9 cellular contexts compared by ENCODE assay signal in genomic region chr1:64539808-64540207, GRCh38.
DNase-seq lines count a peak whose midpoint lies in the region; ATAC-seq, FAIRE-seq and TF ChIP-seq lines count a peak whose summit lies in the region.
"Had no signal": no experiment of that assay in that cellular context is flagged by ENCODE, and none has a peak within 500 bp of the region (broad histone marks: within the 10 kb centered on the region; RNA-seq: fewer than 3 reads in every experiment).

No MANE protein-coding gene starts in this region.

- H3K79me2 ChIP-seq in astrocyte (ENCODE audit: insufficient read depth, low read length) (no peaks in the 10 kb centered on the region), smooth muscle cell (ENCODE audit: low read depth) (peaks cover 31% of the 10 kb centered on the region), MM.1S (ENCODE audit: low read length) (no peaks in the 10 kb centered on the region)

- no peaks in the 10 kb centered on the region for H3K27me3 ChIP-seq in astrocyte (ENCODE audit: insufficient read depth, low read length)
- H3K27me3 ChIP-seq in smooth muscle cell (ENCODE audit: low read depth): no peaks in the 10 kb centered on the region
- no peaks in the 10 kb centered on the region for H3K27me3 ChIP-seq in MM.1S (replicated peaks; ENCODE audit: insufficient read depth, low read length)
- H3K27me3 ChIP-seq: neutrophil had no signal

- peaks cover 32% of the 10 kb centered on the region for H3K4me1 Mint-ChIP-seq in astrocyte (ENCODE audit: low read depth, unreplicated experiment)

- H3F3A ChIP-seq in smooth muscle cell (ENCODE audit: low read depth) (no peaks in the 10 kb centered on the region), MM.1S (ENCODE audit: insufficient read depth, low read length) (no peaks in the 10 kb centered on the region)

- H3K4me2 ChIP-seq in astrocyte (ENCODE audit: low read length): peak overlapping the region; percentile 81
- H3K4me2 ChIP-seq in smooth muscle cell: peak overlapping the region; percentile 45
- no peak overlapping the region for H3K4me2 ChIP-seq in MM.1S (ENCODE audit: low read depth, low read length)

- no peaks in the 10 kb centered on the region for H3K36me3 Mint-ChIP-seq in astrocyte (ENCODE audit: low read depth, unreplicated experiment)

- FAIRE-seq in astrocyte (lab: Jason Lieb, UNC): no peak

- no peak for TF ChIP-seq EP300 in Ishikawa (IDR thresholded peaks at IDR 0.05; ENCODE audit: borderline replicate concordance)

- no peaks in the 10 kb centered on the region for H3K9me2 ChIP-seq in MM.1S (replicated peaks; ENCODE audit: insufficient read depth, low read length)

- no peak for ATAC-seq in GM19023 (IDR thresholded peaks at IDR 0.05; ENCODE audit: unreplicated experiment)
- no peak for ATAC-seq in HG03159 (IDR thresholded peaks at IDR 0.05; ENCODE audit: unreplicated experiment)

- TF ChIP-seq CTCF in astrocyte (IDR thresholded peaks at IDR 0.05; ENCODE audit: insufficient read depth, low read depth, low read length) (no peak), smooth muscle cell (IDR thresholded peaks at IDR 0.05; ENCODE audit: borderline replicate concordance, insufficient read depth, poor library complexity, severe bottlenecking) (no peak), MM.1S (IDR thresholded peaks at IDR 0.05; ENCODE audit: low read length) (no peak)

- TF ChIP-seq RAD21 in Ishikawa (IDR thresholded peaks at IDR 0.05; ENCODE audit: low read depth): no peak

- H3K9me3 ChIP-seq in astrocyte (ENCODE audit: insufficient read depth, low read depth, low read length) (no peaks in the 10 kb centered on the region), smooth muscle cell (replicated peaks; ENCODE audit: low read depth) (no peaks in the 10 kb centered on the region), MM.1S (replicated peaks; ENCODE audit: insufficient read depth, low read length) (no peaks in the 10 kb centered on the region)
- H3K9me3 ChIP-seq: neutrophil had no signal

- H3K4me3 ChIP-seq in astrocyte (ENCODE audit: insufficient read depth, low read depth, low read length) (peak overlapping the region; percentile 45), smooth muscle cell (no peak overlapping the region), MM.1S (ENCODE audit: low read length) (no peak overlapping the region)

- peak; percentile 53 for DNase-seq in astrocyte (ENCODE audit: low read depth)
- DNase-seq in iris pigment epithelial cell (ENCODE audit: low read depth): peak; percentile 84
- no peak for DNase-seq in smooth muscle cell (lab: John Stamatoyannopoulos, UW; ENCODE audit: unreplicated experiment)
- no peak for DNase-seq in MM.1S
- DNase-seq in activated naive CD4-positive, alpha-beta T cell (lab: John Stamatoyannopoulos, UW): no peak

- peak overlapping the region; percentile 13 for H3K4me3 Mint-ChIP-seq in astrocyte (ENCODE audit: unreplicated experiment)

- H3K36me3 ChIP-seq in astrocyte (ENCODE audit: insufficient read depth, low read length): no peaks in the 10 kb centered on the region
- no peaks in the 10 kb centered on the region for H3K36me3 ChIP-seq in smooth muscle cell (ENCODE audit: low read depth)
- no peaks in the 10 kb centered on the region for H3K36me3 ChIP-seq in MM.1S (replicated peaks; ENCODE audit: insufficient read depth, low read length)
- H3K36me3 ChIP-seq: neutrophil had no signal

- H3K9ac ChIP-seq in astrocyte (ENCODE audit: low read length) (peak overlapping the region; percentile 27), smooth muscle cell (ENCODE audit: low read depth) (no peak overlapping the region), MM.1S (ENCODE audit: low read length) (no peak overlapping the region)

- H3K27ac ChIP-seq in astrocyte (ENCODE audit: low read depth, low read length) (no peak overlapping the region), smooth muscle cell (ENCODE audit: low read depth) (no peak overlapping the region), MM.1S (ENCODE audit: low read length) (no peak overlapping the region)
- H3K27ac ChIP-seq: neutrophil had no signal

- 83% methylated on average over 2 of the region's 2 CpGs for WGBS in smooth muscle cell (ENCODE audit: low lambda C conversion rate)

- H2AFZ ChIP-seq in astrocyte (ENCODE audit: low read depth, low read length) (peak overlapping the region; percentile 38), smooth muscle cell (ENCODE audit: low read depth) (no peak overlapping the region), MM.1S (ENCODE audit: low read length) (no peak overlapping the region)

- H3K27me3 Mint-ChIP-seq in astrocyte (ENCODE audit: low read depth, unreplicated experiment): no peaks in the 10 kb centered on the region

- H3K9me3 Mint-ChIP-seq in astrocyte (ENCODE audit: unreplicated experiment): no peaks in the 10 kb centered on the region

- peak overlapping the region; percentile 36 for H3K27ac Mint-ChIP-seq in astrocyte (ENCODE audit: unreplicated experiment)

- peaks cover 13% of the 10 kb centered on the region for H4K20me1 ChIP-seq in astrocyte (ENCODE audit: insufficient read depth, low read length)
- H4K20me1 ChIP-seq in smooth muscle cell (ENCODE audit: low read depth): peaks cover 15% of the 10 kb centered on the region
- no peaks in the 10 kb centered on the region for H4K20me1 ChIP-seq in MM.1S (ENCODE audit: insufficient read depth, low read length)

- H3K4me1 ChIP-seq in astrocyte (ENCODE audit: insufficient read depth, low read length): peaks cover 22% of the 10 kb centered on the region
- peaks cover 26% of the 10 kb centered on the region for H3K4me1 ChIP-seq in smooth muscle cell (ENCODE audit: low read depth)
- no peaks in the 10 kb centered on the region for H3K4me1 ChIP-seq in MM.1S (ENCODE audit: low read length)

TF ChIP-seq in Ishikawa, 13 proteins besides CTCF, POLR2A, EP300 and RAD21:
- TF ChIP-seq CEBPB (IDR thresholded peaks at IDR 0.05): no peak
- TF ChIP-seq NFIC (IDR thresholded peaks at IDR 0.05): peak; percentile 68
TF ChIP-seq in Ishikawa: peak in this region for 1.

Comparison
In these comparisons a context has a peak if more than half of its experiments do, and no peak if none do; other contexts are left out.
1. DNase-seq: peak in astrocyte (single experiment) and iris pigment epithelial cell (single experiment); none in smooth muscle cell (single experiment), MM.1S (single experiment) and activated naive CD4-positive, alpha-beta T cell (0 of 4).